In the genomic region with DNA sequence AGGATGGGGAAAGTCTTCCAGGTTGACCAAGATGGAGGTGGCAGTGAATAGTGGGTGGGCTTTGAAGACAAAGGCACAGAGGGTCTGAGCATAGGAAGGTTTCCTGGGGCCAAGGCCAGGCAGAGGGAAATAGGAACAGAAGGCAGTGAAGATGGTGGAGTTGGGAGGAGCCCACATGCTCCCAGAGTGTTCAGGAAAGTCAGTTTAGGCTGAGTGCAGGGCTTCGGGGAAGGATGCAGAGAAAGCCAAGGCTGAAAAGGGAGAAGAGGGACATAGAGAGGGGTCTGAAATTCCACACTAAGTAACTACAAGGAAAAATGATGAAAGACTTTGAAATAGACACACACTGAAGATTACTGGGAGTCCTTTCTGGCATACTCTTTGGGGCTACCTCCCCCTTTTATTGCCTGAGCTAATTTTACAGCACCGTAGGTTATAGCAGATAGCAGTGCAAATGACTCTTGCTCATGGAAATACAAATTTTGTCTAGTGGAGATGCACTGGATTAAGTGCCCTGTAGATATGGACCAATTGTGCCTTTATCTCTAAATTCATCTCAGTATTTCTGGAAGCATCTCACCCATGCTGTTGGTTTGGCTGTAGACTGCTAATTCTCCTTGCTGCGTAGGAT, we compare ENCODE assay signal across 14 cellular contexts. TPM values are rescaled to one million over a fixed set of nuclear protein-coding genes. Genes with fewer than 3 reads are reported as not detected.
DNase-seq lines count a peak whose midpoint lies in the region; ATAC-seq and TF ChIP-seq lines count a peak whose summit lies in the region.
"Had no signal": no experiment of that assay in that cellular context is flagged by ENCODE, and none has a peak within 500 bp of the region (broad histone marks: within the 10 kb centered on the region; RNA-seq: fewer than 3 reads in every experiment).

No MANE protein-coding gene starts in this region.

- H3K27me3 ChIP-seq in Caco-2 (replicated peaks; ENCODE audit: control insufficient read depth, insufficient read depth, low read length) (no peaks in the 10 kb centered on the region), trophoblast cell (ENCODE audit: insufficient read depth, low read length) (no peaks in the 10 kb centered on the region), ascending aorta (no peaks in the 10 kb centered on the region)

- CTCF ChIA-PET in Caco-2 (lab: Charles Lee): interaction anchor here (4.7 kb wide), 1 partner anchor 12 kb away, joined by 32 read pairs; no protein-coding TSS in a partner anchor

- H3K9me3 ChIP-seq in Caco-2 (no peaks in the 10 kb centered on the region), trophoblast cell (ENCODE audit: insufficient read depth, low read depth, low read length) (no peaks in the 10 kb centered on the region), ascending aorta (no peaks in the 10 kb centered on the region)
- H3K9me3 ChIP-seq: A549, HAP-1 had no signal

- peaks cover 15% of the 10 kb centered on the region for H3K4me1 Mint-ChIP-seq in Caco-2 (ENCODE audit: low read depth, unreplicated experiment)
- H3K4me1 Mint-ChIP-seq in effector memory CD8-positive, alpha-beta T cell (ENCODE audit: low read depth in 2 of 2): peaks cover 45 to 59% of the 10 kb centered on the region in 2 donors

- no peaks in the 10 kb centered on the region for H3K27me3 Mint-ChIP-seq in Caco-2 (ENCODE audit: insufficient read depth, unreplicated experiment)
- no peaks in the 10 kb centered on the region for H3K27me3 Mint-ChIP-seq in effector memory CD8-positive, alpha-beta T cell
- H3K27me3 Mint-ChIP-seq: CD4-positive, CD25-positive, alpha-beta regulatory T cell had no signal

- no peak overlapping the region for H2BK120ac ChIP-seq in trophoblast cell (ENCODE audit: insufficient read depth, low read length, poor library complexity)

- no peaks in the 10 kb centered on the region for H3K36me3 Mint-ChIP-seq in Caco-2 (ENCODE audit: insufficient read depth, unreplicated experiment)
- H3K36me3 Mint-ChIP-seq in effector memory CD8-positive, alpha-beta T cell (ENCODE audit: insufficient read depth): peaks cover 37% of the 10 kb centered on the region
- H3K36me3 Mint-ChIP-seq: CD4-positive, CD25-positive, alpha-beta regulatory T cell had no signal

- H3K36me3 ChIP-seq in Caco-2 (ENCODE audit: control insufficient read depth, insufficient read depth, low read length) (no peaks in the 10 kb centered on the region), trophoblast cell (ENCODE audit: control insufficient read depth in 1 of 2, insufficient read depth in 2 of 2, low read length in 2 of 2) (no peaks in the 10 kb centered on the region), ascending aorta (no peaks in the 10 kb centered on the region)
- H3K36me3 ChIP-seq: HAP-1 had no signal

- no peak overlapping the region for H2AK5ac ChIP-seq in trophoblast cell (ENCODE audit: low read length)

- BruUV-seq in Caco-2 (replicated peaks; lab: Mats Ljungman, UMichigan): no TSS peak

- H2BK5ac ChIP-seq in trophoblast cell (ENCODE audit: low read depth, low read length, poor library complexity): no peak overlapping the region

- no peak overlapping the region for H2AFZ ChIP-seq in trophoblast cell (ENCODE audit: insufficient read depth, low read length, poor library complexity)

- H3K4me3 Mint-ChIP-seq in Caco-2 (ENCODE audit: unreplicated experiment): no peak overlapping the region
- peak overlapping the region; percentile 92 to 99 for H3K4me3 Mint-ChIP-seq in effector memory CD8-positive, alpha-beta T cell

- POLR2A ChIA-PET in Caco-2 (lab: Charles Lee): no interaction called here

- no peak overlapping the region for H3K4me3 ChIP-seq in Caco-2 (ENCODE audit: low read depth, low read length)
- H3K4me3 ChIP-seq in trophoblast cell (ENCODE audit: low read depth, low read length): no peak overlapping the region
- no peak overlapping the region for H3K4me3 ChIP-seq in ascending aorta
- H3K4me3 ChIP-seq: A549, HAP-1 had no signal

- H4K91ac ChIP-seq in trophoblast cell (ENCODE audit: low read depth, low read length): no peak overlapping the region

- H3K79me1 ChIP-seq in trophoblast cell (ENCODE audit: low read length): no peaks in the 10 kb centered on the region

- no peak overlapping the region for H3K4ac ChIP-seq in trophoblast cell (ENCODE audit: low read depth, low read length)

- H3K79me2 ChIP-seq in trophoblast cell (ENCODE audit: control insufficient read depth, insufficient read depth, low read length, poor library complexity): no peaks in the 10 kb centered on the region

- no peak overlapping the region for H3K9ac ChIP-seq in trophoblast cell (ENCODE audit: low read length)

- peak overlapping the region; percentile 55 for H3K23ac ChIP-seq in trophoblast cell (ENCODE audit: low read length)

- no peak overlapping the region for H2BK12ac ChIP-seq in trophoblast cell (ENCODE audit: low read length)

- no peak overlapping the region for H3K14ac ChIP-seq in trophoblast cell (ENCODE audit: low read length)

- H3K27ac Mint-ChIP-seq in Caco-2 (ENCODE audit: unreplicated experiment): peak overlapping the region; percentile 85
- peak overlapping the region; percentile 88 to 94 for H3K27ac Mint-ChIP-seq in effector memory CD8-positive, alpha-beta T cell
- H3K27ac Mint-ChIP-seq: CD4-positive, CD25-positive, alpha-beta regulatory T cell had no signal

- no CpG with 5 or more reads among the region's 3 CpGs for WGBS in trophoblast cell (ENCODE audit: extremely low coverage, insufficient coverage, insufficient read length)

- DNase-seq in activated CD8-positive, alpha-beta memory T cell treated with anti-CD3 and anti-CD28 coated beads, Interleukin-2, amount 50 U/mL, for 48 hours: peak; percentile 13
- no peak for DNase-seq in activated CD8-positive, alpha-beta memory T cell treated with anti-CD3 and anti-CD28 coated beads, Interleukin-2, amount 50 U/mL, for 4 hours
- no peak for DNase-seq in Caco-2
- DNase-seq in effector memory CD8-positive, alpha-beta T cell: no peak
- peak; percentile 45 to 74 for DNase-seq in trophoblast cell
- DNase-seq in ascending aorta (ENCODE audit: low spot score in 2 of 2): no peak
- DNase-seq: CD4-positive, CD25-positive, alpha-beta regulatory T cell; DMS79 treated with DMSO at 0.1 percent for 48 hours; IMR-90; NCI-H1417 treated with DMSO at 0.1 percent for 48 hours had no signal

- ATAC-seq in effector memory CD8-positive, alpha-beta T cell (replicated peaks): no peak
- ATAC-seq in HG03135 (IDR thresholded peaks at IDR 0.05; ENCODE audit: unreplicated experiment): no peak
- ATAC-seq in GM19463 (IDR thresholded peaks at IDR 0.05; ENCODE audit: unreplicated experiment): no peak
- ATAC-seq: A549 had no signal

- intact Hi-C loops in Caco-2 (cut with micrococcal nuclease; ENCODE audit: unreplicated experiment) (no loop called here), ascending aorta (cut with DNase I) (no loop called here)

- H3K18ac ChIP-seq in trophoblast cell (ENCODE audit: low read length): no peak overlapping the region

- TF ChIP-seq CTCF in Caco-2 (IDR thresholded peaks at IDR 0.05; ENCODE audit: insufficient read depth in 1 of 2, low read depth in 1 of 2, low read length in 1 of 2, severe bottlenecking in 1 of 2, unreplicated experiment in 1 of 2) (no peak), ascending aorta (IDR thresholded peaks at IDR 0.05) (no peak)

- H3K4me1 ChIP-seq in Caco-2 (peaks cover 16% of the 10 kb centered on the region), trophoblast cell (ENCODE audit: control insufficient read depth in 1 of 2, insufficient read depth in 2 of 2, low read length in 2 of 2) (peaks cover 12 to 16% of the 10 kb centered on the region in 2 experiments), ascending aorta (peaks cover 0 to 2% of the 10 kb centered on the region in 2 donors)
- H3K4me1 ChIP-seq: A549, HAP-1 had no signal

- peaks cover 12% of the 10 kb centered on the region for H3K9me3 Mint-ChIP-seq in Caco-2 (ENCODE audit: unreplicated experiment)
- no peaks in the 10 kb centered on the region for H3K9me3 Mint-ChIP-seq in effector memory CD8-positive, alpha-beta T cell
- H3K9me3 Mint-ChIP-seq: CD4-positive, CD25-positive, alpha-beta regulatory T cell had no signal

- H4K12ac ChIP-seq in trophoblast cell (ENCODE audit: low read depth, low read length): no peak overlapping the region

- no peak overlapping the region for H3K4me2 ChIP-seq in trophoblast cell (ENCODE audit: low read length)
- H3K4me2 ChIP-seq: A549 had no signal

- H3K27ac ChIP-seq in trophoblast cell (ENCODE audit: low read depth, low read length) (no peak overlapping the region), ascending aorta (no peak overlapping the region)
- H3K27ac ChIP-seq: A549 had no signal

- H4K8ac ChIP-seq in trophoblast cell (ENCODE audit: low read depth, low read length): no peak overlapping the region

RNA-seq across cellular contexts. Expression of gene CX3CR1, which starts 3.8 kb away (rescaled TPM):
- total RNA-seq in Caco-2 (2022): 0.61 TPM in 1 of 2 replicates, not detected in the other
- polyA plus RNA-seq in trophoblast cell (2013): 0.06 and 0.07 TPM in 2 replicates
- total RNA-seq in ascending aorta: not detected
- total RNA-seq: IMR-90 had no signal
- polyA plus RNA-seq: IMR-90 had no signal

RNA-seq across cellular contexts. Expression of gene CCR8, which starts 53.4 kb away (rescaled TPM):
- total RNA-seq in Caco-2 (2022): not detected in 2 replicates
- polyA plus RNA-seq in trophoblast cell (2013): not detected in 2 replicates
- not detected for total RNA-seq in ascending aorta
- total RNA-seq: IMR-90 had no signal
- polyA plus RNA-seq: A549, IMR-90 had no signal

Comparison
In these comparisons a context has a peak if more than half of its experiments do, and no peak if none do; other contexts are left out.
1. DNase-seq: peak in activated CD8-positive, alpha-beta memory T cell treated with anti-CD3 and anti-CD28 coated beads, Interleukin-2, amount 50 U/mL, for 48 hours (single experiment) and trophoblast cell (2 of 2); none in activated CD8-positive, alpha-beta memory T cell treated with anti-CD3 and anti-CD28 coated beads, Interleukin-2, amount 50 U/mL, for 4 hours (single experiment), Caco-2 (0 of 2), effector memory CD8-positive, alpha-beta T cell (0 of 3) and ascending aorta (0 of 2).